In genomic region chr18:45049548-45050307, GRCh38 we compare ENCODE assay signal across 23 cellular contexts.
A peak's percentile ranks its signal among the peaks of the same experiment; 100 is the strongest.
DNase-seq lines count a peak whose midpoint lies in the region; ATAC-seq and TF ChIP-seq lines count a peak whose summit lies in the region.
"Had no signal": no experiment of that assay in that cellular context is flagged by ENCODE, and none has a peak within 500 bp of the region (broad histone marks: within the 10 kb centered on the region; RNA-seq: fewer than 3 reads in every experiment).

No MANE protein-coding gene starts in this region.

- H3K27me3 ChIP-seq in psoas muscle (ENCODE audit: insufficient read depth in 3 of 3, low read length in 2 of 3), result no peaks in the 10 kb centered on the region
- H3K27me3 ChIP-seq: ascending aorta, right lobe of liver, testis had no signal

- H3K36me3 ChIP-seq in psoas muscle (ENCODE audit: insufficient read depth in 1 of 2, low read depth in 1 of 2), result no peaks in the 10 kb centered on the region
- H3K36me3 ChIP-seq: lower lobe of right lung, right lobe of liver had no signal

- ATAC-seq in psoas muscle, result peak in 3 of 4 donors; percentile 70 to 93 (median 89)
- ATAC-seq: activated CD8-positive, alpha-beta T cell treated with anti-CD3 and anti-CD28 coated beads for 36 hours; lower lobe of right lung; stimulated activated naive CD8-positive, alpha-beta T cell treated with anti-CD3 and anti-CD28 coated beads, Interleukin-15, Interleukin-2, amounts not matched to agents 100 U/mL and 50 U/mL, for 24 hours had no signal

- H3K9me3 ChIP-seq in psoas muscle, result no peaks in the 10 kb centered on the region
- H3K9me3 ChIP-seq: ascending aorta, lower lobe of right lung, right lobe of liver, testis had no signal

- 61 to 66% (median 64%) methylated on average over 4 of the region's 4 CpGs for WGBS in psoas muscle, 3 donors

- peaks cover 10% of the 10 kb centered on the region for H3K4me1 ChIP-seq in psoas muscle
- H3K4me1 ChIP-seq: ascending aorta, testis had no signal

- DNase-seq in GM03348 (ENCODE audit: low spot score), result peak; percentile 44
- peak; percentile 86 for DNase-seq in NCI-H69 (lab: John Stamatoyannopoulos, UW)
- peak; percentile 64 for DNase-seq in fibroblast of the conjunctiva (ENCODE audit: low read depth)
- DNase-seq in psoas muscle, result no peak
- DNase-seq in activated naive CD4-positive, alpha-beta T cell treated with anti-CD3 and anti-CD28 coated beads, Interleukin-2, amount 50 U/mL, for 16 hours, result no peak
- no peak for DNase-seq in activated T-cell treated with anti-CD3 and anti-CD28 coated beads, Interleukin-2, amount 50 U/mL, for 1 hour
- DNase-seq in NCI-H1417 (lab: John Stamatoyannopoulos, UW), result no peak
- DNase-seq in NCI-H2107 treated with DMSO at 0.1 percent for 48 hours (lab: John Stamatoyannopoulos, UW; ENCODE audit: unreplicated experiment), result no peak
- DNase-seq: activated CD4-positive, alpha-beta T cell treated with anti-CD3 and anti-CD28 coated beads for 1 hour; activated CD8-positive, alpha-beta T cell treated with anti-CD3 and anti-CD28 coated beads for 36 hours; activated naive CD8-positive, alpha-beta T cell treated with anti-CD3 and anti-CD28 coated beads for 36 hours; dermis blood vessel endothelial cell; lower lobe of right lung; NCI-H1105; NCI-H2081; NCI-H226; NCI-H748 treated with DMSO at 0.1 percent for 48 hours; posterior cingulate gyrus; right lobe of liver; stimulated activated CD4-positive, alpha-beta T cell treated with anti-CD3 and anti-CD28 coated beads, Interleukin-15, amount 100 ng/mL, for 24 hours; stimulated activated naive CD8-positive, alpha-beta T cell treated with anti-CD3 and anti-CD28 coated beads, Interleukin-15, Interleukin-2, amounts not matched to agents 100 U/mL and 50 U/mL, for 24 hours; testis had no signal

- intact Hi-C loops in psoas muscle (cut with DNase I), result loop anchor here in 1 of 2 donors (10.0 kb wide), 1 partner anchor 125 kb away; no protein-coding TSS in a partner anchor

- H3K27ac ChIP-seq in psoas muscle, result no peak overlapping the region
- H3K27ac ChIP-seq: ascending aorta, lower lobe of right lung, right lobe of liver, testis had no signal

- H3K4me3 ChIP-seq in psoas muscle, result no peak overlapping the region
- H3K4me3 ChIP-seq: ascending aorta, lower lobe of right lung, right lobe of liver, testis had no signal

- TF ChIP-seq CTCF in psoas muscle (IDR thresholded peaks at IDR 0.05), result no peak

Comparison
In these comparisons a context has a peak if more than half of its experiments do, and no peak if none do; other contexts are left out.
1. DNase-seq: peak in GM03348 (single experiment), NCI-H69 (single experiment) and fibroblast of the conjunctiva (single experiment); none in psoas muscle (0 of 2), activated naive CD4-positive, alpha-beta T cell treated with anti-CD3 and anti-CD28 coated beads, Interleukin-2, amount 50 U/mL, for 16 hours (single experiment), activated T-cell treated with anti-CD3 and anti-CD28 coated beads, Interleukin-2, amount 50 U/mL, for 1 hour (single experiment), NCI-H1417 (0 of 3) and NCI-H2107 treated with DMSO at 0.1 percent for 48 hours (single experiment).